ENCODE assay signal across 1 cellular context in the genomic region with DNA sequence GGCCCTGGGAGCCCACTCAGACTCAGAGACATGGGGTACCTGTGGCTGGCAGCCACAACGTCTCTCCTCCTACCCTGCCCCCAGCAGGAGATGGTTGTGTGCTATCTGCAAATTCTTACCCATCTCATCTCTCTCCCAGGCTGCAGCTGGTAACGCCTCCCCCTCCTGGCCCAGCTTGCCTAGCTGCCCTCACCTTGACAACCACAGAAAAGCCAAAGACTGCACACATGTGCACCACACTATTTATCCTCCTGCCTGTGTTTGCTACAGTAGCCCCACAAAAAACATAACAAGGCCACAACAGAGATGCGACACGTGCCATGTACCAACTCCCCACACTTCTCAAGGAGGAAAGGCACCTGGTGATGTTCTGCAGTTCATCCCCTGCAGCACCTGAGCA.
TF ChIP-seq lines count a peak whose summit lies in the region.

No MANE protein-coding gene starts in this region.

TF ChIP-seq in GM23338, 12 proteins besides CTCF, POLR2A, EP300 and RAD21 (continued from another document):
- no peak for TF ChIP-seq CREB1 (CRISPR knock-in tag; IDR thresholded peaks at IDR 0.05; ENCODE audit: low read depth)
- TF ChIP-seq, protein P1, sequence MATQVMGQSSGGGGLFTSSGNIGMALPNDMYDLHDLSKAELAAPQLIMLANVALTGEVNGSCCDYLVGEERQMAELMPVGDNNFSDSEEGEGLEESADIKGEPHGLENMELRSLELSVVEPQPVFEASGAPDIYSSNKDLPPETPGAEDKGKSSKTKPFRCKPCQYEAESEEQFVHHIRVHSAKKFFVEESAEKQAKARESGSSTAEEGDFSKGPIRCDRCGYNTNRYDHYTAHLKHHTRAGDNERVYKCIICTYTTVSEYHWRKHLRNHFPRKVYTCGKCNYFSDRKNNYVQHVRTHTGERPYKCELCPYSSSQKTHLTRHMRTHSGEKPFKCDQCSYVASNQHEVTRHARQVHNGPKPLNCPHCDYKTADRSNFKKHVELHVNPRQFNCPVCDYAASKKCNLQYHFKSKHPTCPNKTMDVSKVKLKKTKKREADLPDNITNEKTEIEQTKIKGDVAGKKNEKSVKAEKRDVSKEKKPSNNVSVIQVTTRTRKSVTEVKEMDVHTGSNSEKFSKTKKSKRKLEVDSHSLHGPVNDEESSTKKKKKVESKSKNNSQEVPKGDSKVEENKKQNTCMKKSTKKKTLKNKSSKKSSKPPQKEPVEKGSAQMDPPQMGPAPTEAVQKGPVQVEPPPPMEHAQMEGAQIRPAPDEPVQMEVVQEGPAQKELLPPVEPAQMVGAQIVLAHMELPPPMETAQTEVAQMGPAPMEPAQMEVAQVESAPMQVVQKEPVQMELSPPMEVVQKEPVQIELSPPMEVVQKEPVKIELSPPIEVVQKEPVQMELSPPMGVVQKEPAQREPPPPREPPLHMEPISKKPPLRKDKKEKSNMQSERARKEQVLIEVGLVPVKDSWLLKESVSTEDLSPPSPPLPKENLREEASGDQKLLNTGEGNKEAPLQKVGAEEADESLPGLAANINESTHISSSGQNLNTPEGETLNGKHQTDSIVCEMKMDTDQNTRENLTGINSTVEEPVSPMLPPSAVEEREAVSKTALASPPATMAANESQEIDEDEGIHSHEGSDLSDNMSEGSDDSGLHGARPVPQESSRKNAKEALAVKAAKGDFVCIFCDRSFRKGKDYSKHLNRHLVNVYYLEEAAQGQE (IDR thresholded peaks at IDR 0.05; ENCODE audit: unreplicated experiment) = no peak
- no peak for TF ChIP-seq EZH2 (IDR thresholded peaks at IDR 0.05; ENCODE audit: low read depth, unreplicated experiment)
